Comparison of ENCODE assay signal across 15 cellular contexts in genomic region chr14:103314496-103315277, GRCh38. TPM values are rescaled to one million over a fixed set of nuclear protein-coding genes. Genes with fewer than 3 reads are reported as not detected.
DNase-seq lines count a peak whose midpoint lies in the region; ATAC-seq and TF ChIP-seq lines count a peak whose summit lies in the region.
"Had no signal": no experiment of that assay in that cellular context is flagged by ENCODE, and none has a peak within 500 bp of the region (broad histone marks: within the 10 kb centered on the region; RNA-seq: fewer than 3 reads in every experiment).

No MANE protein-coding gene starts in this region.

- H3K27me3 ChIP-seq in right lobe of liver (no peaks in the 10 kb centered on the region), WERI-Rb-1 (ENCODE audit: insufficient read depth, low read depth, severe bottlenecking) (no peaks in the 10 kb centered on the region)
- H3K27me3 ChIP-seq: hepatocyte had no signal

- no peak overlapping the region for H3K4me3 Mint-ChIP-seq in stimulated activated naive B cell treated with anti-CD40 and anti-IgM and Interleukin-4, amounts not matched to agents 10 μg/mL and 1 μg/mL and 100 μg/mL, for 72 hours
- H3K4me3 Mint-ChIP-seq: activated CD8-positive, alpha-beta T cell treated with anti-CD3 and anti-CD28 coated beads for 36 hours; stimulated activated memory B cell treated with anti-CD40 and anti-IgM and Interleukin-4, amounts not matched to agents 10 μg/mL and 1 μg/mL and 100 μg/mL, for 72 hours had no signal

- no peak for TF ChIP-seq CTCF in HEK293 (tag by site-specific recombination; IDR thresholded peaks at IDR 0.05)
- TF ChIP-seq CTCF in VCaP (conservative IDR thresholded peaks at IDR 0.05): no peak
- peak in 2 of 4 donors; percentile 8 to 21 for TF ChIP-seq CTCF in right lobe of liver (IDR thresholded peaks at IDR 0.05)
- TF ChIP-seq CTCF in WERI-Rb-1 (IDR thresholded peaks at IDR 0.05; ENCODE audit: low read depth, low read length): no peak

- H3K4me3 ChIP-seq in HEK293 (ENCODE audit: low read depth, low read length) (no peak overlapping the region), right lobe of liver (peak overlapping the region in 2 of 3 donors; percentile 14 to 19), WERI-Rb-1 (ENCODE audit: low read depth, low read length) (no peak overlapping the region)
- H3K4me3 ChIP-seq: esophagus squamous epithelium, hepatocyte had no signal

- peaks cover 32 to 50% of the 10 kb centered on the region in 2 donors for H3K27me3 Mint-ChIP-seq in stimulated activated naive B cell treated with anti-CD40 and anti-IgM and Interleukin-4, amounts not matched to agents 10 μg/mL and 1 μg/mL and 100 μg/mL, for 72 hours

- no peaks in the 10 kb centered on the region for H3K9me3 ChIP-seq in HEK293 (ENCODE audit: control insufficient read depth, insufficient read depth, low read depth, low read length)
- H3K9me3 ChIP-seq in right lobe of liver: no peaks in the 10 kb centered on the region
- H3K9me3 ChIP-seq in WERI-Rb-1 (ENCODE audit: severe bottlenecking): no peaks in the 10 kb centered on the region
- H3K9me3 ChIP-seq: esophagus squamous epithelium had no signal

- intact Hi-C loops in right lobe of liver (cut with DNase I): no loop called here

- POLR2A ChIA-PET in HEK293 (lab: Yijun Ruan, JAX): interaction anchor here (0.6 to 1.1 kb wide), 2 partner anchors 9 to 12 kb away, joined by 3 to 5 read pairs; no protein-coding TSS in a partner anchor

- H3K4me1 Mint-ChIP-seq in stimulated activated naive B cell treated with anti-CD40 and anti-IgM and Interleukin-4, amounts not matched to agents 10 μg/mL and 1 μg/mL and 100 μg/mL, for 72 hours: no peaks in the 10 kb centered on the region

- no peaks in the 10 kb centered on the region for H3K9me3 Mint-ChIP-seq in stimulated activated naive B cell treated with anti-CD40 and anti-IgM and Interleukin-4, amounts not matched to agents 10 μg/mL and 1 μg/mL and 100 μg/mL, for 72 hours
- H3K9me3 Mint-ChIP-seq: activated CD8-positive, alpha-beta T cell treated with anti-CD3 and anti-CD28 coated beads for 36 hours; stimulated activated memory B cell treated with anti-CD40 and anti-IgM and Interleukin-4, amounts not matched to agents 10 μg/mL and 1 μg/mL and 100 μg/mL, for 72 hours had no signal

- peak; percentile 68 to 86 (median 79) for DNase-seq in right lobe of liver
- DNase-seq in stimulated activated naive B cell treated with anti-CD40 and anti-IgM and Interleukin-4, amounts not matched to agents 10 μg/mL and 1 μg/mL and 100 μg/mL, for 72 hours: no peak
- DNase-seq in stimulated activated CD4-positive, alpha-beta T cell treated with anti-CD3 and anti-CD28 coated beads, Interleukin-4, amount 100 ng/mL, for 1 hour: no peak
- DNase-seq in WERI-Rb-1: no peak
- no peak for DNase-seq in germinal center (ENCODE audit: low spot score)
- DNase-seq: activated CD8-positive, alpha-beta T cell treated with anti-CD3 and anti-CD28 coated beads for 36 hours; anterior cingulate cortex; cortex of kidney; DND-41; esophagus squamous epithelium; GOT3 had no signal

- TF ChIP-seq POLR2A in right lobe of liver (IDR thresholded peaks at IDR 0.05): no peak

- H3K4me1 ChIP-seq in HEK293 (ENCODE audit: control insufficient read depth, insufficient read depth, low read length) (no peaks in the 10 kb centered on the region), right lobe of liver (peaks cover 0 to 25% (median 7%) of the 10 kb centered on the region in 4 donors)

- 10% methylated on average over 10 of the region's 13 CpGs for whole genome bisulfite sequencing in right lobe of liver (ENCODE audit: insufficient coverage, low coverage, low lambda C conversion rate, missing lambda C conversion rate)

- peak overlapping the region; percentile 86 for H3K27ac Mint-ChIP-seq in stimulated activated naive B cell treated with anti-CD40 and anti-IgM and Interleukin-4, amounts not matched to agents 10 μg/mL and 1 μg/mL and 100 μg/mL, for 72 hours
- H3K27ac Mint-ChIP-seq: activated CD8-positive, alpha-beta T cell treated with anti-CD3 and anti-CD28 coated beads for 36 hours; stimulated activated memory B cell treated with anti-CD40 and anti-IgM and Interleukin-4, amounts not matched to agents 10 μg/mL and 1 μg/mL and 100 μg/mL, for 72 hours had no signal

- no peaks in the 10 kb centered on the region for H3K36me3 Mint-ChIP-seq in stimulated activated naive B cell treated with anti-CD40 and anti-IgM and Interleukin-4, amounts not matched to agents 10 μg/mL and 1 μg/mL and 100 μg/mL, for 72 hours
- H3K36me3 Mint-ChIP-seq: stimulated activated memory B cell treated with anti-CD40 and anti-IgM and Interleukin-4, amounts not matched to agents 10 μg/mL and 1 μg/mL and 100 μg/mL, for 72 hours had no signal

- H3K36me3 ChIP-seq in HEK293 (ENCODE audit: control insufficient read depth in 2 of 2, insufficient read depth in 1 of 2, low read length in 2 of 2) (no peaks in the 10 kb centered on the region), right lobe of liver (no peaks in the 10 kb centered on the region), WERI-Rb-1 (no peaks in the 10 kb centered on the region)
- H3K36me3 ChIP-seq: esophagus squamous epithelium had no signal

- CTCF ChIA-PET in HEK293 (lab: Yijun Ruan, JAX): interaction anchor here (0.6 kb wide), 1 partner anchor 23 kb away, joined by 6 read pairs; no protein-coding TSS in a partner anchor

- H3K27ac ChIP-seq in HEK293 (ENCODE audit: extremely low read depth, low read depth, low read length) (no peak overlapping the region), VCaP (peak overlapping the region; percentile 39), right lobe of liver (peak overlapping the region; percentile 80 to 99 (median 96)), WERI-Rb-1 (no peak overlapping the region)
- H3K27ac ChIP-seq: hepatocyte had no signal

- ATAC-seq in right lobe of liver: peak; percentile 60 to 67 (median 60)
- ATAC-seq in stimulated activated naive B cell treated with anti-CD40 and anti-IgM and Interleukin-4, amounts not matched to agents 10 μg/mL and 1 μg/mL and 100 μg/mL, for 72 hours (replicated peaks): no peak
- ATAC-seq: activated CD8-positive, alpha-beta T cell treated with anti-CD3 and anti-CD28 coated beads for 36 hours; stimulated activated memory B cell treated with anti-CD40 and anti-IgM and Interleukin-4, amounts not matched to agents 10 μg/mL and 1 μg/mL and 100 μg/mL, for 72 hours had no signal

TF ChIP-seq in HEK293, 187 proteins besides CTCF, POLR2A, EP300 and RAD21:
- TF ChIP-seq HOXC10 (CRISPR knock-in tag; IDR thresholded peaks at IDR 0.05) (no peak), ZNF426 (tag by site-specific recombination; IDR thresholded peaks at IDR 0.05) (no peak), ZNF645 (tag by site-specific recombination; IDR thresholded peaks at IDR 0.05) (no peak), ZNF133 (tag by site-specific recombination; IDR thresholded peaks at IDR 0.05) (peak; percentile 84), ZNF362 (tag by site-specific recombination; IDR thresholded peaks at IDR 0.05) (peak; percentile 57), EGR2 (tag by site-specific recombination; IDR thresholded peaks at IDR 0.05; ENCODE audit: low read depth) (no peak), ZBTB17 (tag by site-specific recombination; IDR thresholded peaks at IDR 0.05) (no peak), ZNF660 (tag by site-specific recombination; IDR thresholded peaks at IDR 0.05) (no peak)

RNA-seq across cellular contexts. Expression of gene EIF5, which starts 19.4 kb away (rescaled TPM):
- total RNA-seq in right lobe of liver: 100 to 1,000 TPM; 186 to 357 (median 215) TPM

Comparison
In these comparisons a context has a peak if more than half of its experiments do, and no peak if none do; other contexts are left out.
1. H3K27ac ChIP-seq: peak in VCaP (single experiment) and right lobe of liver (3 of 3); none in HEK293 (single experiment) and WERI-Rb-1 (single experiment).
2. H3K4me3 ChIP-seq: peak in right lobe of liver (2 of 3); none in HEK293 (single experiment) and WERI-Rb-1 (single experiment).
3. ATAC-seq: peak in right lobe of liver (4 of 4); none in stimulated activated naive B cell treated with anti-CD40 and anti-IgM and Interleukin-4, amounts not matched to agents 10 μg/mL and 1 μg/mL and 100 μg/mL, for 72 hours (0 of 2).
4. DNase-seq: peak in right lobe of liver (3 of 3); none in stimulated activated naive B cell treated with anti-CD40 and anti-IgM and Interleukin-4, amounts not matched to agents 10 μg/mL and 1 μg/mL and 100 μg/mL, for 72 hours (single experiment), stimulated activated CD4-positive, alpha-beta T cell treated with anti-CD3 and anti-CD28 coated beads, Interleukin-4, amount 100 ng/mL, for 1 hour (single experiment), WERI-Rb-1 (single experiment) and germinal center (single experiment).